Comparison of ENCODE assay signal across 11 cellular contexts in the genomic region with DNA sequence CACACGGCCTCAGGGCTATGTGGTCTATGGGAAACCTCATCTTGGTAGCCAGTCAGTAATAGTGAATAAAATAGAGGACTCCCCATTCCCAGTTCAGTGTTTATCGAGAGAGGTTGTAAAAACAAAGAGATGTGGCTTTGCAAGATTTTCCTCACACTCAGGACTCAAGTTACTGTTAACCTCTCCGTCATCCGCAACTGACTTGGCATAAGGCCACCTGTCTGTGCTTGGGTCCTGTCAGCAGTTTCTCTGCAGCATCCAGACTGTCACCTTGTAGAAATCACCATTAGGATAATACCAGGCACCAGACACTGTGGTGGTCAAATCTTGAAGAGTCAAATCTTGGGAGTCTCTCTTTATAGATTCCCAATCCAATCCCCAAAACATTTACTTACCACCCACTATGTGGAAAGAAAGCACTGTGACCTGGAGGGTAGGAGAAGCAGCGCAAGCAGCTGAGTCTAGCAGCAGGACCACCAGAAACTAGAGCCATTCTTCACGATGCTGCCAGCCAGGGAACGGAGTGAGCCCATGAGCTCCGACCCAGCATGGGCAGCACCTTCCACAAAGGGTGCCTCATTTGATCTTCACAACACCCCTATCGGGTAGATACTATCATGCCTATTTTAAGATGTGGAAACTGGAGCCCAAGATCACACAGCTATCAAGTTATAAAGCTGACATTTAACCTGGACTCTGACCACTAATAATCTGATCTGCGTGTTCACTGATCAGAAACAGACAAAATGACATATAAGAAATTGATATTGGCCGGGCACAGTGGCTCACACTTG. TPM values are rescaled to one million over a fixed set of nuclear protein-coding genes. Genes with fewer than 3 reads are reported as not detected.
DNase-seq lines count a peak whose midpoint lies in the region; ATAC-seq and TF ChIP-seq lines count a peak whose summit lies in the region.
"Had no signal": no experiment of that assay in that cellular context is flagged by ENCODE, and none has a peak within 500 bp of the region (broad histone marks: within the 10 kb centered on the region; RNA-seq: fewer than 3 reads in every experiment).

No MANE protein-coding gene starts in this region.

- no peak overlapping the region for H3K27ac Mint-ChIP-seq in activated CD4-positive, alpha-beta T cell treated with anti-CD3 and anti-CD28 coated beads, Interleukin-2, amount 10 ng/mL, durations not matched to agents 24 days and 14 days
- H3K27ac Mint-ChIP-seq in T-cell (peak overlapping the region; percentile 45 to 77), endothelial cell (ENCODE audit: unreplicated experiment) (no peak overlapping the region)

- no peaks in the 10 kb centered on the region for H3K9me3 Mint-ChIP-seq in activated CD4-positive, alpha-beta T cell treated with anti-CD3 and anti-CD28 coated beads, Interleukin-2, amount 10 ng/mL, durations not matched to agents 24 days and 14 days
- H3K9me3 Mint-ChIP-seq in T-cell (no peaks in the 10 kb centered on the region), endothelial cell (ENCODE audit: unreplicated experiment) (no peaks in the 10 kb centered on the region)
- H3K9me3 Mint-ChIP-seq: activated T-cell treated with anti-CD3 and anti-CD28 coated beads, Interleukin-2, amount 50 U/mL, for 4 hours had no signal

- CTCF ChIA-PET in T-cell (lab: Charles Lee): interaction anchor here in 1 of 2 donors (1.3 kb wide), 1 partner anchor 10 kb away, joined by 6 read pairs; no protein-coding TSS in a partner anchor

- H3K36me3 Mint-ChIP-seq in activated CD4-positive, alpha-beta T cell treated with anti-CD3 and anti-CD28 coated beads, Interleukin-2, amount 10 ng/mL, durations not matched to agents 24 days and 14 days (ENCODE audit: low read depth): no peaks in the 10 kb centered on the region
- H3K36me3 Mint-ChIP-seq in T-cell: no peaks in the 10 kb centered on the region
- peaks cover 9% of the 10 kb centered on the region for H3K36me3 Mint-ChIP-seq in endothelial cell (ENCODE audit: low read depth, unreplicated experiment)

- TF ChIP-seq CTCF in omental fat pad (IDR thresholded peaks at IDR 0.05): no peak
- TF ChIP-seq CTCF in endothelial cell (IDR thresholded peaks at IDR 0.05; ENCODE audit: unreplicated experiment): no peak

- peak; percentile 6 for ATAC-seq in HG03025 (IDR thresholded peaks at IDR 0.05; ENCODE audit: low FRiP score, unreplicated experiment)
- ATAC-seq in T-cell (replicated peaks in 1 of 4): no peak
- ATAC-seq in omental fat pad (ENCODE audit: low FRiP score): no peak

- intact Hi-C loops in activated CD4-positive, alpha-beta T cell treated with anti-CD3 and anti-CD28 coated beads, Interleukin-2, amount 10 ng/mL, durations not matched to agents 24 days and 14 days (cut with micrococcal nuclease): loop anchor here (5.0 kb wide), 2 partner anchors 40 to 240 kb away; no protein-coding TSS in a partner anchor

- POLR2A ChIA-PET in T-cell (lab: Charles Lee): interaction anchor here in 1 of 2 donors (0.6 kb wide), 2 partner anchors 10 to 19 kb away, joined by 4 read pairs; no protein-coding TSS in a partner anchor

- peaks cover 15% of the 10 kb centered on the region for H3K4me1 Mint-ChIP-seq in activated CD4-positive, alpha-beta T cell treated with anti-CD3 and anti-CD28 coated beads, Interleukin-2, amount 10 ng/mL, durations not matched to agents 24 days and 14 days
- H3K4me1 Mint-ChIP-seq in T-cell (peaks cover 21 to 71% (median 55%) of the 10 kb centered on the region in 3 donors), endothelial cell (ENCODE audit: unreplicated experiment) (no peaks in the 10 kb centered on the region)

- H3K4me3 Mint-ChIP-seq in activated CD4-positive, alpha-beta T cell treated with anti-CD3 and anti-CD28 coated beads, Interleukin-2, amount 10 ng/mL, durations not matched to agents 24 days and 14 days: no peak overlapping the region
- H3K4me3 Mint-ChIP-seq in T-cell: no peak overlapping the region
- no peak overlapping the region for H3K4me3 Mint-ChIP-seq in endothelial cell (ENCODE audit: unreplicated experiment)
- H3K4me3 Mint-ChIP-seq: activated T-cell treated with anti-CD3 and anti-CD28 coated beads, Interleukin-2, amount 50 U/mL, for 4 hours had no signal

- DNase-seq in activated CD4-positive, alpha-beta T cell treated with anti-CD3 and anti-CD28 coated beads, Interleukin-2, amount 10 ng/mL, durations not matched to agents 24 days and 14 days: peak; percentile 45
- no peak for DNase-seq in activated CD4-positive, alpha-beta T cell treated with anti-CD3 and anti-CD28 coated beads for 4 hours
- DNase-seq in T-cell (no peak), renal cortical epithelial cell (ENCODE audit: low read depth) (peak; percentile 45), AG08396 (ENCODE audit: low spot score) (no peak), omental fat pad (ENCODE audit: low spot score) (no peak), endothelial cell (ENCODE audit: low spot score) (no peak)
- DNase-seq: activated T-cell treated with anti-CD3 and anti-CD28 coated beads, Interleukin-2, amount 50 U/mL, for 4 hours; NCI-H187 had no signal

- H3K27me3 Mint-ChIP-seq in activated CD4-positive, alpha-beta T cell treated with anti-CD3 and anti-CD28 coated beads, Interleukin-2, amount 10 ng/mL, durations not matched to agents 24 days and 14 days: peaks cover 41% of the 10 kb centered on the region
- H3K27me3 Mint-ChIP-seq in T-cell (peaks cover 5 to 9% of the 10 kb centered on the region in 2 donors), endothelial cell (ENCODE audit: unreplicated experiment) (peaks cover 5% of the 10 kb centered on the region)

RNA-seq across cellular contexts. Expression of a gene that starts 5.6 kb away (rescaled TPM):
- total RNA-seq in activated CD4-positive, alpha-beta T cell treated with anti-CD3 and anti-CD28 coated beads, Interleukin-2, amount 10 ng/mL, durations not matched to agents 24 days and 14 days: not detected in 2 replicates
- total RNA-seq in T-cell: 1 to 10 TPM; 1.2 to 6.7 (median 1.8) TPM
- 0.10 TPM in 1 of 2 replicates, not detected in the other for total RNA-seq in renal cortical epithelial cell
- not detected for total RNA-seq in omental fat pad
- total RNA-seq in endothelial cell (ENCODE audit: unreplicated experiment): not detected
- total RNA-seq: T-helper 1 cell treated with Interleukin-12 subunit alpha and Interleukin-12 subunit beta and Interleukin-4 antibody, amounts not matched to agents 30 ng/mL and 1 ng/mL, for 36 hours had no signal

RNA-seq across cellular contexts. Expression of a gene that starts 27.5 kb away (rescaled TPM):
- total RNA-seq in activated CD4-positive, alpha-beta T cell treated with anti-CD3 and anti-CD28 coated beads, Interleukin-2, amount 10 ng/mL, durations not matched to agents 24 days and 14 days: not detected in 2 replicates
- total RNA-seq in T-cell: under 1 TPM in 4 of 5 donors, not detected in 1; 0.09 to 0.62 (median 0.25) TPM
- 28.1 and 58.5 TPM in 2 replicates for total RNA-seq in renal cortical epithelial cell
- under 1 TPM in 3 of 4 donors, not detected in 1; 0.09 to 0.95 (median 0.12) TPM for total RNA-seq in omental fat pad
- total RNA-seq in endothelial cell (ENCODE audit: unreplicated experiment): 35.8 TPM
- total RNA-seq: T-helper 1 cell treated with Interleukin-12 subunit alpha and Interleukin-12 subunit beta and Interleukin-4 antibody, amounts not matched to agents 30 ng/mL and 1 ng/mL, for 36 hours had no signal

Comparison
In these comparisons a context has a peak if more than half of its experiments do, and no peak if none do; other contexts are left out.
1. DNase-seq: peak in activated CD4-positive, alpha-beta T cell treated with anti-CD3 and anti-CD28 coated beads, Interleukin-2, amount 10 ng/mL, durations not matched to agents 24 days and 14 days (single experiment) and renal cortical epithelial cell (single experiment); none in activated CD4-positive, alpha-beta T cell treated with anti-CD3 and anti-CD28 coated beads for 4 hours (0 of 2), T-cell (0 of 34), AG08396 (single experiment), omental fat pad (single experiment) and endothelial cell (single experiment).
2. H3K27ac Mint-ChIP-seq: peak in T-cell (2 of 2); none in activated CD4-positive, alpha-beta T cell treated with anti-CD3 and anti-CD28 coated beads, Interleukin-2, amount 10 ng/mL, durations not matched to agents 24 days and 14 days (single experiment) and endothelial cell (single experiment).
3. RNA of a gene that starts 27.5 kb away (total RNA-seq): 35.8 TPM in endothelial cell (single experiment) and 28.1 to 58.5 TPM in renal cortical epithelial cell; 0.09 to 0.62 TPM in T-cell, 0.09 to 0.95 TPM in omental fat pad and not detected in activated CD4-positive, alpha-beta T cell treated with anti-CD3 and anti-CD28 coated beads, Interleukin-2, amount 10 ng/mL, durations not matched to agents 24 days and 14 days; every median in the first group is over 10 times any median in the second.